In genomic region chr12:57522019-57522886, GRCh38 we compare ENCODE assay signal across 8 cellular contexts. TPM values are rescaled to one million over a fixed set of nuclear protein-coding genes. Genes with fewer than 3 reads are reported as not detected.
DNase-seq lines count a peak whose midpoint lies in the region; ATAC-seq and TF ChIP-seq lines count a peak whose summit lies in the region.

A gene with protein sequence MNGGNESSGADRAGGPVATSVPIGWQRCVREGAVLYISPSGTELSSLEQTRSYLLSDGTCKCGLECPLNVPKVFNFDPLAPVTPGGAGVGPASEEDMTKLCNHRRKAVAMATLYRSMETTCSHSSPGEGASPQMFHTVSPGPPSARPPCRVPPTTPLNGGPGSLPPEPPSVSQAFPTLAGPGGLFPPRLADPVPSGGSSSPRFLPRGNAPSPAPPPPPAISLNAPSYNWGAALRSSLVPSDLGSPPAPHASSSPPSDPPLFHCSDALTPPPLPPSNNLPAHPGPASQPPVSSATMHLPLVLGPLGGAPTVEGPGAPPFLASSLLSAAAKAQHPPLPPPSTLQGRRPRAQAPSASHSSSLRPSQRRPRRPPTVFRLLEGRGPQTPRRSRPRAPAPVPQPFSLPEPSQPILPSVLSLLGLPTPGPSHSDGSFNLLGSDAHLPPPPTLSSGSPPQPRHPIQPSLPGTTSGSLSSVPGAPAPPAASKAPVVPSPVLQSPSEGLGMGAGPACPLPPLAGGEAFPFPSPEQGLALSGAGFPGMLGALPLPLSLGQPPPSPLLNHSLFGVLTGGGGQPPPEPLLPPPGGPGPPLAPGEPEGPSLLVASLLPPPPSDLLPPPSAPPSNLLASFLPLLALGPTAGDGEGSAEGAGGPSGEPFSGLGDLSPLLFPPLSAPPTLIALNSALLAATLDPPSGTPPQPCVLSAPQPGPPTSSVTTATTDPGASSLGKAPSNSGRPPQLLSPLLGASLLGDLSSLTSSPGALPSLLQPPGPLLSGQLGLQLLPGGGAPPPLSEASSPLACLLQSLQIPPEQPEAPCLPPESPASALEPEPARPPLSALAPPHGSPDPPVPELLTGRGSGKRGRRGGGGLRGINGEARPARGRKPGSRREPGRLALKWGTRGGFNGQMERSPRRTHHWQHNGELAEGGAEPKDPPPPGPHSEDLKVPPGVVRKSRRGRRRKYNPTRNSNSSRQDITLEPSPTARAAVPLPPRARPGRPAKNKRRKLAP (plus strand): TSS chr12:57522824. CDS start chr12:57524304, 1,480 bp downstream.

- WGBS in upper lobe of left lung, 2 donors, result 0 to 1% methylated on average over 1 to 11 of the region's 56 CpGs

- H3K9me3 Mint-ChIP-seq in activated naive CD8-positive, alpha-beta T cell treated with anti-CD3 and anti-CD28 coated beads, Interleukin-2, amount 50 U/mL, for 24 hours, result no peaks in the 10 kb centered on the region

- ATAC-seq in HG02678 (IDR thresholded peaks at IDR 0.05; ENCODE audit: unreplicated experiment) (peak; percentile 37), upper lobe of left lung (ENCODE audit: low FRiP score in 2 of 2) (peak; percentile 69 to 70)
- ATAC-seq in activated naive CD8-positive, alpha-beta T cell treated with anti-CD3 and anti-CD28 coated beads, Interleukin-2, amount 50 U/mL, for 24 hours, result peak; percentile 30

- peak within 1 kb of the TSS; percentile 98 for H3K27ac Mint-ChIP-seq in activated naive CD8-positive, alpha-beta T cell treated with anti-CD3 and anti-CD28 coated beads, Interleukin-2, amount 50 U/mL, for 24 hours

- peaks cover 58% of the 10 kb centered on the region for H3K4me1 Mint-ChIP-seq in activated naive CD8-positive, alpha-beta T cell treated with anti-CD3 and anti-CD28 coated beads, Interleukin-2, amount 50 U/mL, for 24 hours

- H3K27ac ChIP-seq in upper lobe of left lung, result peak within 1 kb of the TSS; percentile 96 to 99 (median 98)

- intact Hi-C loops in cardiac septum (cut with DNase I), result loop anchor here (2.0 to 5.0 kb wide), 3 partner anchors 25 to 170 kb away; partner anchors contain the start of genes DCTN2, MARS1 and OS9
- intact Hi-C loops in posterior cingulate gyrus (cut with DNase I), result loop anchor here (2.0 kb wide), 1 partner anchor 25 kb away; the partner anchor contains the start of gene DCTN2

- H3K36me3 Mint-ChIP-seq in activated naive CD8-positive, alpha-beta T cell treated with anti-CD3 and anti-CD28 coated beads, Interleukin-2, amount 50 U/mL, for 24 hours (ENCODE audit: low read depth), result peaks cover 34% of the 10 kb centered on the region

- H3K9me3 ChIP-seq in upper lobe of left lung, result no peaks in the 10 kb centered on the region

- peak in 3 of 4 donors; percentile 46 to 62 (median 50) for TF ChIP-seq POLR2A in upper lobe of left lung (IDR thresholded peaks at IDR 0.05)

- H3K36me3 ChIP-seq in upper lobe of left lung, result peaks cover 18 to 47% (median 32%) of the 10 kb centered on the region in 4 donors

- peaks cover 2% of the 10 kb centered on the region for H3K27me3 Mint-ChIP-seq in activated naive CD8-positive, alpha-beta T cell treated with anti-CD3 and anti-CD28 coated beads, Interleukin-2, amount 50 U/mL, for 24 hours

- TF ChIP-seq EP300 in upper lobe of left lung (IDR thresholded peaks at IDR 0.05), result peak in 1 of 4 donors; percentile 53

- H3K4me3 ChIP-seq in GM12875 (ENCODE audit: low read depth, low read length), result peak within 1 kb of the TSS; percentile 66
- peak within 1 kb of the TSS; percentile 79 to 94 (median 86) for H3K4me3 ChIP-seq in upper lobe of left lung

- H3K4me3 Mint-ChIP-seq in activated naive CD8-positive, alpha-beta T cell treated with anti-CD3 and anti-CD28 coated beads, Interleukin-2, amount 50 U/mL, for 24 hours, result peak within 1 kb of the TSS; percentile 95

- H3K27me3 ChIP-seq in upper lobe of left lung, result no peaks in the 10 kb centered on the region

- peaks cover 50 to 70% (median 57%) of the 10 kb centered on the region in 4 donors for H3K4me1 ChIP-seq in upper lobe of left lung

- TF ChIP-seq CTCF in GM12875 (IDR thresholded peaks at IDR 0.05; ENCODE audit: borderline replicate concordance, insufficient read depth, low read depth, low read length) (no peak), upper lobe of left lung (IDR thresholded peaks at IDR 0.05) (no peak)

- DNase-seq in NCI-H1105 treated with DMSO at 0.1 percent for 48 hours (lab: John Stamatoyannopoulos, UW) (peak; percentile 78), SW480 (ENCODE audit: low spot score) (peak; percentile 96), cardiac septum (ENCODE audit: low spot score) (peak; percentile 94), posterior cingulate gyrus (peak; percentile 87 to 99 (median 91)), upper lobe of left lung (peak; percentile 93 to 99)
- DNase-seq in activated naive CD8-positive, alpha-beta T cell treated with anti-CD3 and anti-CD28 coated beads, Interleukin-2, amount 50 U/mL, for 24 hours, result peak; percentile 92

RNA-seq across cellular contexts. Expression of the gene that starts here (rescaled TPM):
- total RNA-seq in cardiac septum (39.9 TPM), upper lobe of left lung (100 to 1,000 TPM in 3 of 6 donors, 10 to 100 TPM in 3; 25.1 to 184 (median 94.7) TPM)

Comparison
In these comparisons a context has a peak if more than half of its experiments do, and no peak if none do; other contexts are left out.
1. Peak in every context shown above with its lines: DNase-seq, ATAC-seq, H3K4me3 ChIP-seq and H3K27ac ChIP-seq.